ENCODE assay signal across 1 cellular context in the genomic region with DNA sequence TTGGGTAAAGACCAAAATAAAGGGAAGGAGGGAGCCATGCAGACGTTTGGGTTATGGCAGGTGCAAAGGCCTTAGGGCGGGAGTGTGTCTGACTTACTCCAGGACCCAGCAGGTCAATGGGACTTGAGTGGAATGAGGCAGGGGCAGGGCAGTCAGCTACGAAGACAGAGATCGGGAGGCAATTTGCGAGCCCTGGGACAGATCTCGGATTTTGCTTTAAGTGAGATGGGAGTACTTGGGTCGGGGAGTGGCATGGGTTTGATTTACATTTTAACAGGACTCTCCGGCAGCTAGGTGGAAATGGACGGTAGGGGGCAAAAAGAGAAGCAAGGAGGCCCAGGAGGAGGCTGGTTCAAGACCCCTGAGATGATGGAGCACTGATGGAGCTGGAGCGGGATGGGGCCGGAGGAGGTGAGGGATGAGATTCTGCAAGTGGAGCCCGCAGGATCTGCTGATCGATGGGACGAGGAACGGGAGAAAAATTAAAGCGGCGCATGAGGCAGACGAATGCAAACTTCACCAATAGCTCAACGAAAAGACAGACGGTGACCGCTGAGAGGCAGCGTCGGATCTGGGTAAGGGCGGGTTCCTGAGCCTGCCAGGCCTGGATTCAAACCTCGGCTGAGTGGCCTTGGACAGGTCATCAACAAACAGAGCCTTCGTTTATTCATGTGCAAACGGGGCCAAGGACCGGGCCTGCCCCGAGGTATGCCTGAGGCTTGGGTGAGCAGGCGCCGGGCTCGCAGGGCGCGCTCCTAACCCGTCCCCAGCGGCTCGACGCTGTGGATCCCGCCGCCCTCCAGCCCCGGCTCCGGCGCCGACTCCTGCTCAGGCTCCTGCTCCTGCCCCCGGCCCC.
TF ChIP-seq lines count a peak whose summit lies in the region.

No MANE protein-coding gene starts in this region.

TF ChIP-seq in HEK293, 187 proteins besides CTCF, POLR2A, EP300 and RAD21 (continued from another document):
- TF ChIP-seq, protein P1, sequence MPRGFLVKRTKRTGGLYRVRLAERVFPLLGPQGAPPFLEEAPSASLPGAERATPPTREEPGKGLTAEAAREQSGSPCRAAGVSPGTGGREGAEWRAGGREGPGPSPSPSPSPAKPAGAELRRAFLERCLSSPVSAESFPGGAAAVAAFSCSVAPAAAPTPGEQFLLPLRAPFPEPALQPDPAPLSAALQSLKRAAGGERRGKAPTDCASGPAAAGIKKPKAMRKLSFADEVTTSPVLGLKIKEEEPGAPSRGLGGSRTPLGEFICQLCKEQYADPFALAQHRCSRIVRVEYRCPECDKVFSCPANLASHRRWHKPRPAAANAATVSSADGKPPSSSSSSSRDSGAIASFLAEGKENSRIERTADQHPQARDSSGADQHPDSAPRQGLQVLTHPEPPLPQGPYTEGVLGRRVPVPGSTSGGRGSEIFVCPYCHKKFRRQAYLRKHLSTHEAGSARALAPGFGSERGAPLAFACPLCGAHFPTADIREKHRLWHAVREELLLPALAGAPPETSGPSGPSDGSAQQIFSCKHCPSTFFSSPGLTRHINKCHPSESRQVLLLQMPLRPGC (tag by site-specific recombination; IDR thresholded peaks at IDR 0.05), result no peak
- TF ChIP-seq ZNF670 (tag by site-specific recombination; IDR thresholded peaks at IDR 0.05; ENCODE audit: low read depth), result no peak
- TF ChIP-seq ZBTB20 (tag by site-specific recombination; IDR thresholded peaks at IDR 0.05), result peak; percentile 86
- TF ChIP-seq GLIS1 (tag by site-specific recombination; IDR thresholded peaks at IDR 0.05), result peak; percentile 51; the same call in 1 of the 2 replicates
- TF ChIP-seq, protein P2, sequence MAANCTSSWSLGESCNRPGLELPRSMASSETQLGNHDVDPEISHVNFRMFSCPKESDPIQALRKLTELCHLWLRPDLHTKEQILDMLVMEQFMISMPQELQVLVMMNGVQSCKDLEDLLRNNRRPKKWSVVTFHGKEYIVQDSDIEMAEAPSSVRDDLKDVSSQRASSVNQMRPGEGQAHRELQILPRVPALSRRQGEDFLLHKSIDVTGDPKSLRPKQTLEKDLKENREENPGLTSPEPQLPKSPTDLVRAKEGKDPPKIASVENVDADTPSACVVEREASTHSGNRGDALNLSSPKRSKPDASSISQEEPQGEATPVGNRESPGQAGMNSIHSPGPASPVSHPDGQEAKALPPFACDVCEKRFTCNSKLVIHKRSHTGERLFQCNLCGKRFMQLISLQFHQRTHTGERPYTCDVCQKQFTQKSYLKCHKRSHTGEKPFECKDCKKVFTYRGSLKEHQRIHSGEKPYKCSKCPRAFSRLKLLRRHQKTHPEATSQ (tag by site-specific recombination; IDR thresholded peaks at IDR 0.05), result no peak
- TF ChIP-seq, protein P3, sequence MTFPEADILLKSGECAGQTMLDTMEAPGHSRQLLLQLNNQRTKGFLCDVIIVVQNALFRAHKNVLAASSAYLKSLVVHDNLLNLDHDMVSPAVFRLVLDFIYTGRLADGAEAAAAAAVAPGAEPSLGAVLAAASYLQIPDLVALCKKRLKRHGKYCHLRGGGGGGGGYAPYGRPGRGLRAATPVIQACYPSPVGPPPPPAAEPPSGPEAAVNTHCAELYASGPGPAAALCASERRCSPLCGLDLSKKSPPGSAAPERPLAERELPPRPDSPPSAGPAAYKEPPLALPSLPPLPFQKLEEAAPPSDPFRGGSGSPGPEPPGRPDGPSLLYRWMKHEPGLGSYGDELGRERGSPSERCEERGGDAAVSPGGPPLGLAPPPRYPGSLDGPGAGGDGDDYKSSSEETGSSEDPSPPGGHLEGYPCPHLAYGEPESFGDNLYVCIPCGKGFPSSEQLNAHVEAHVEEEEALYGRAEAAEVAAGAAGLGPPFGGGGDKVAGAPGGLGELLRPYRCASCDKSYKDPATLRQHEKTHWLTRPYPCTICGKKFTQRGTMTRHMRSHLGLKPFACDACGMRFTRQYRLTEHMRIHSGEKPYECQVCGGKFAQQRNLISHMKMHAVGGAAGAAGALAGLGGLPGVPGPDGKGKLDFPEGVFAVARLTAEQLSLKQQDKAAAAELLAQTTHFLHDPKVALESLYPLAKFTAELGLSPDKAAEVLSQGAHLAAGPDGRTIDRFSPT (tag by site-specific recombination; IDR thresholded peaks at IDR 0.05), result no peak
